Comparison of ENCODE assay signal across 9 cellular contexts in the genomic region with DNA sequence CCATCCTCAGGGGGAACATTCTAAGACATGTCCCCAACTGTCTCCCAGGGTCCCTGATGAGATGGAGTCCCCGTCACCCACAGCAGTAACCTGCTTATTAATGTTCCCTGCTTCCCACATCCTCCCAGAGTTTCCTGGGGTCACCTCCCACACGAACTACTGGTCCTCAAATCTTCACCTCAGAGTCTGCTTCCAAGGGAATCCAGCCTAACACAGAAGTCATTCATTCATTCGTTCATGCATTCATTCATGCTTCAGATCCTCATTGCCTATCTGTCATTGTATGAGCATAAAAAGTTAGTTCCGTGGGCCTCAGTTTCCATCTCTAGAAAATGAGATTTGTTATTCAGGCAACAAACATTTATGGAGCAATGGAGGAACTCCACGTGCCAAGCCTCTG.
"Had no signal": no experiment of that assay in that cellular context is flagged by ENCODE, and none has a peak within 500 bp of the region (broad histone marks: within the 10 kb centered on the region; RNA-seq: fewer than 3 reads in every experiment).

No MANE protein-coding gene starts in this region.

- H3K9me3 Mint-ChIP-seq: GM23338, H9 had no signal

- H3K27ac ChIP-seq: HL-60, KMS-11 had no signal

- H3K4me3 Mint-ChIP-seq: GM23338, H9 had no signal

- FAIRE-seq: H1, H54, HepG2 had no signal

- ATAC-seq: GM23338, HepG2 had no signal

- DNase-seq: H9, HCEC 1CT, KBM-7 had no signal

- H3K27ac Mint-ChIP-seq: GM23338, H9 had no signal

- H3K4me3 ChIP-seq: GM23338 had no signal
